Comparison of ENCODE assay signal across 19 cellular contexts in genomic region chr9:32701321-32702022, GRCh38.
"Had no signal": no experiment of that assay in that cellular context is flagged by ENCODE, and none has a peak within 500 bp of the region (broad histone marks: within the 10 kb centered on the region; RNA-seq: fewer than 3 reads in every experiment).

No MANE protein-coding gene starts in this region.

- H3K4me1 ChIP-seq: right atrium auricular region, suprapubic skin had no signal

- DNase-seq: activated CD4-positive, alpha-beta T cell treated with anti-CD3 and anti-CD28 coated beads for 1 hour; activated CD4-positive, alpha-beta T cell treated with anti-CD3 and anti-CD28 coated beads, Interleukin-2, amount 50 U/mL, for 48 hours; activated naive CD4-positive, alpha-beta T cell treated with anti-CD3 and anti-CD28 coated beads for 36 hours; activated naive CD8-positive, alpha-beta T cell treated with anti-CD3 and anti-CD28 coated beads, Interleukin-2, amount 50 U/mL, for 24 hours; aorta; dermis blood vessel endothelial cell; foreskin fibroblast; left ventricle myocardium superior; stimulated activated CD4-positive, alpha-beta T cell treated with anti-CD3 and anti-CD28 coated beads, Interleukin-15, amount 100 ng/mL, for 24 hours; stimulated activated CD4-positive, alpha-beta T cell treated with anti-CD3 and anti-CD28 coated beads, Interleukin-4, amount 100 ng/mL, for 4 hours; stimulated activated CD8-positive, alpha-beta memory T cell treated with anti-CD3 and anti-CD28 coated beads, Interleukin-4, amount 100 ng/mL, for 48 hours; stimulated activated naive CD4-positive, alpha-beta T cell treated with Interleukin-2 at 50 U/mL for 16 hours; trophoblast cell had no signal

- H3K9me3 ChIP-seq: right atrium auricular region, suprapubic skin had no signal

- H3K27ac ChIP-seq: right atrium auricular region, skin epidermis, suprapubic skin, VCaP had no signal

- ATAC-seq: activated naive CD8-positive, alpha-beta T cell treated with anti-CD3 and anti-CD28 coated beads, Interleukin-2, amount 50 U/mL, for 24 hours; activated T-helper 17 cell treated with anti-CD3 and anti-CD28 coated beads, Interleukin-2, amount 50 U/mL, for 72 hours; left ventricle myocardium superior; natural killer cell treated with Interleukin-12 subunit alpha and Interleukin-12 subunit beta and Interleukin-15 and Interleukin-18, amount 100 ng/mL, for 72 hours had no signal

- H3K27ac Mint-ChIP-seq: activated naive CD4-positive, alpha-beta T cell treated with anti-CD3 and anti-CD28 coated beads for 36 hours; activated naive CD8-positive, alpha-beta T cell treated with anti-CD3 and anti-CD28 coated beads, Interleukin-2, amount 50 U/mL, for 24 hours; activated T-helper 17 cell treated with anti-CD3 and anti-CD28 coated beads, Interleukin-2, amount 50 U/mL, for 72 hours; natural killer cell treated with Interleukin-12 subunit alpha and Interleukin-12 subunit beta and Interleukin-15 and Interleukin-18, amount 100 ng/mL, for 72 hours had no signal

- H3K27me3 ChIP-seq: right atrium auricular region, suprapubic skin had no signal

- H3K27me3 Mint-ChIP-seq: activated naive CD8-positive, alpha-beta T cell treated with anti-CD3 and anti-CD28 coated beads, Interleukin-2, amount 50 U/mL, for 24 hours; activated T-helper 17 cell treated with anti-CD3 and anti-CD28 coated beads, Interleukin-2, amount 50 U/mL, for 72 hours had no signal

- H3K4me3 ChIP-seq: right atrium auricular region, skin epidermis, suprapubic skin had no signal

- H3K4me3 Mint-ChIP-seq: activated naive CD4-positive, alpha-beta T cell treated with anti-CD3 and anti-CD28 coated beads for 36 hours; activated naive CD8-positive, alpha-beta T cell treated with anti-CD3 and anti-CD28 coated beads, Interleukin-2, amount 50 U/mL, for 24 hours; activated T-helper 17 cell treated with anti-CD3 and anti-CD28 coated beads, Interleukin-2, amount 50 U/mL, for 72 hours; natural killer cell treated with Interleukin-12 subunit alpha and Interleukin-12 subunit beta and Interleukin-15 and Interleukin-18, amount 100 ng/mL, for 72 hours had no signal

- H3K9me3 Mint-ChIP-seq: activated naive CD4-positive, alpha-beta T cell treated with anti-CD3 and anti-CD28 coated beads for 36 hours; activated naive CD8-positive, alpha-beta T cell treated with anti-CD3 and anti-CD28 coated beads, Interleukin-2, amount 50 U/mL, for 24 hours; activated T-helper 17 cell treated with anti-CD3 and anti-CD28 coated beads, Interleukin-2, amount 50 U/mL, for 72 hours; natural killer cell treated with Interleukin-12 subunit alpha and Interleukin-12 subunit beta and Interleukin-15 and Interleukin-18, amount 100 ng/mL, for 72 hours had no signal

- H3K4me1 Mint-ChIP-seq: activated naive CD8-positive, alpha-beta T cell treated with anti-CD3 and anti-CD28 coated beads, Interleukin-2, amount 50 U/mL, for 24 hours; activated T-helper 17 cell treated with anti-CD3 and anti-CD28 coated beads, Interleukin-2, amount 50 U/mL, for 72 hours had no signal

- H3K36me3 Mint-ChIP-seq: natural killer cell treated with Interleukin-12 subunit alpha and Interleukin-12 subunit beta and Interleukin-15 and Interleukin-18, amount 100 ng/mL, for 72 hours had no signal

- H3K36me3 ChIP-seq: right atrium auricular region, suprapubic skin had no signal
